In genomic region chr7:134834689-134835462, GRCh38 we compare ENCODE assay signal across 12 cellular contexts. TPM values are rescaled to one million over a fixed set of nuclear protein-coding genes. Genes with fewer than 3 reads are reported as not detected.
A peak's percentile ranks its signal among the peaks of the same experiment; 100 is the strongest.
DNase-seq lines count a peak whose midpoint lies in the region; ATAC-seq and TF ChIP-seq lines count a peak whose summit lies in the region.
"Had no signal": no experiment of that assay in that cellular context is flagged by ENCODE, and none has a peak within 500 bp of the region (broad histone marks: within the 10 kb centered on the region; RNA-seq: fewer than 3 reads in every experiment).

No MANE protein-coding gene starts in this region.

- DNase-seq in IMR-90 (peak; percentile 82), dermis blood vessel endothelial cell (peak; percentile 54), kidney epithelial cell (ENCODE audit: low read depth) (peak; percentile 32), smooth muscle cell (lab: John Stamatoyannopoulos, UW; ENCODE audit: unreplicated experiment) (no peak)
- DNase-seq: naive thymus-derived CD8-positive, alpha-beta T cell; NCI-H1436 treated with DMSO at 0.1 percent for 48 hours; stimulated activated naive CD4-positive, alpha-beta T cell; T-helper 9 cell had no signal

- H3K36me3 ChIP-seq in IMR-90 (ENCODE audit: control insufficient read depth, insufficient read depth, low read length) (peaks cover 6% of the 10 kb centered on the region; the same call in 1 of the 2 replicates), kidney epithelial cell (ENCODE audit: control insufficient read depth, insufficient read depth, low read length) (no peaks in the 10 kb centered on the region), smooth muscle cell (ENCODE audit: low read depth) (no peaks in the 10 kb centered on the region)

- H3K4me2 ChIP-seq in IMR-90 (ENCODE audit: low read depth, low read length): peak overlapping the region; percentile 1
- peak overlapping the region; percentile 36 for H3K4me2 ChIP-seq in smooth muscle cell

- WGBS in IMR-90 (ENCODE audit: extremely low coverage in 2 of 2, insufficient read length in 1 of 2), 2 experiments: no CpG with 5 or more reads among the region's 3 CpGs
- WGBS in smooth muscle cell (ENCODE audit: low lambda C conversion rate): 27% methylated on average over 3 of the region's 3 CpGs

- peaks cover 10 to 66% of the 10 kb centered on the region in 2 experiments for H3K79me1 ChIP-seq in IMR-90 (ENCODE audit: low read depth in 1 of 2, low read length in 2 of 2)

- no peak for TF ChIP-seq RAD21 in IMR-90 (IDR thresholded peaks at IDR 0.05; ENCODE audit: low read length)

- dilution Hi-C loops in IMR-90 (cut with HindIII; ENCODE audit: low sequenced_read_pairs, unreplicated experiment): no loop called here

- peaks cover 7% of the 10 kb centered on the region for H3K9me1 ChIP-seq in IMR-90 (ENCODE audit: insufficient read depth, low read length)

- peaks cover 99% of the 10 kb centered on the region for H3K79me2 ChIP-seq in smooth muscle cell (ENCODE audit: low read depth)

- in situ Hi-C loops in IMR-90 (cut with MboI; ENCODE audit: low sequenced_read_pairs): no loop called here

- CTCF ChIA-PET in IMR-90 (lab: Yijun Ruan, JAX): no interaction called here

- H3K23ac ChIP-seq in IMR-90 (ENCODE audit: low read depth, low read length): no peak overlapping the region

- H2AFZ ChIP-seq in IMR-90 (replicated peaks; ENCODE audit: low read length, poor library complexity) (no peak overlapping the region), smooth muscle cell (ENCODE audit: low read depth) (no peak overlapping the region)

- POLR2A ChIA-PET in IMR-90 (lab: Charles Lee; ENCODE audit: unreplicated experiment): no interaction called here

- H3F3A ChIP-seq in smooth muscle cell (ENCODE audit: low read depth): peaks cover 67% of the 10 kb centered on the region

- H3K56ac ChIP-seq in IMR-90 (ENCODE audit: extremely low read depth, insufficient read depth, low read length): no peak overlapping the region

- no peak overlapping the region for H2AK5ac ChIP-seq in IMR-90 (ENCODE audit: low read depth, low read length)

- no peak overlapping the region for H2BK20ac ChIP-seq in IMR-90 (ENCODE audit: low read depth, low read length)

- H2BK5ac ChIP-seq in IMR-90 (ENCODE audit: low read depth, low read length, poor library complexity, severe bottlenecking): peak overlapping the region; percentile 35

- H4K91ac ChIP-seq in IMR-90 (ENCODE audit: insufficient read depth, low read depth, low read length): no peak overlapping the region

- no peak overlapping the region for H2AK9ac ChIP-seq in IMR-90 (replicated peaks; ENCODE audit: low read depth, low read length, poor library complexity)

- H3K4me3 ChIP-seq in IMR-90 (ENCODE audit: insufficient read depth, low read depth, low read length) (no peak overlapping the region), kidney epithelial cell (ENCODE audit: low read depth, low read length) (no peak overlapping the region), smooth muscle cell (no peak overlapping the region)

- intact Hi-C loops in IMR-90 (cut with micrococcal nuclease): no loop called here

- no peak overlapping the region for H2BK120ac ChIP-seq in IMR-90 (ENCODE audit: low read depth, low read length)

- no TSS peak for BruUV-seq in IMR-90 (replicated peaks; lab: Mats Ljungman, UMichigan)

- H3K18ac ChIP-seq in IMR-90 (ENCODE audit: low read depth, low read length): no peak overlapping the region; the same call in 1 of the 2 replicates

- H4K8ac ChIP-seq in IMR-90 (ENCODE audit: low read depth in 2 of 2, low read length in 2 of 2): peak overlapping the region in 1 of 2 experiments; percentile 46; a peak in 1 of 4 replicates

- peaks cover 89% of the 10 kb centered on the region for H4K20me1 ChIP-seq in IMR-90 (ENCODE audit: insufficient read depth, low read length)
- H4K20me1 ChIP-seq in smooth muscle cell (ENCODE audit: low read depth): peaks cover 99% of the 10 kb centered on the region

- H3K4ac ChIP-seq in IMR-90 (ENCODE audit: low read depth, low read length): no peak overlapping the region; the same call in 1 of the 2 replicates

- TF ChIP-seq CTCF in IMR-90 (conservative IDR thresholded peaks at IDR 0.05; ENCODE audit: low read depth, low read length): no peak
- TF ChIP-seq CTCF in kidney epithelial cell (IDR thresholded peaks at IDR 0.05; ENCODE audit: insufficient read depth, low read length, poor library complexity, severe bottlenecking): no peak
- no peak for TF ChIP-seq CTCF in smooth muscle cell (IDR thresholded peaks at IDR 0.05; ENCODE audit: borderline replicate concordance, insufficient read depth, poor library complexity, severe bottlenecking)

- H3K27ac ChIP-seq in IMR-90 (ENCODE audit: insufficient read depth, low read length) (peak overlapping the region; percentile 51; the same call in 1 of the 2 replicates), smooth muscle cell (ENCODE audit: low read depth) (peak overlapping the region; percentile 98)

- H3K9ac ChIP-seq in IMR-90 (ENCODE audit: low read depth, low read length): no peak overlapping the region
- H3K9ac ChIP-seq in smooth muscle cell (ENCODE audit: low read depth): no peak overlapping the region

- no peaks in the 10 kb centered on the region for H3K27me3 ChIP-seq in IMR-90 (ENCODE audit: control insufficient read depth, insufficient read depth, low read length)
- no peaks in the 10 kb centered on the region for H3K27me3 ChIP-seq in kidney epithelial cell (ENCODE audit: control insufficient read depth, insufficient read depth, low read length)
- no peaks in the 10 kb centered on the region for H3K27me3 ChIP-seq in smooth muscle cell (ENCODE audit: low read depth)

- no peak for TF ChIP-seq POLR2A in IMR-90 (IDR thresholded peaks at IDR 0.05; ENCODE audit: low read depth, low read length)

- H4K5ac ChIP-seq in IMR-90 (ENCODE audit: low read depth, low read length): peak overlapping the region; percentile 30

- peaks cover 14% of the 10 kb centered on the region for H3K4me1 ChIP-seq in IMR-90 (ENCODE audit: control insufficient read depth, insufficient read depth, low read length)
- H3K4me1 ChIP-seq in smooth muscle cell (ENCODE audit: low read depth): peaks cover 7% of the 10 kb centered on the region

- H3K9me3 ChIP-seq in IMR-90 (ENCODE audit: control insufficient read depth, insufficient read depth, low read length) (no peaks in the 10 kb centered on the region), smooth muscle cell (replicated peaks; ENCODE audit: low read depth) (no peaks in the 10 kb centered on the region)

- no peak overlapping the region for H2BK15ac ChIP-seq in IMR-90 (ENCODE audit: low read depth, low read length)

- H3K14ac ChIP-seq in IMR-90 (replicated peaks; ENCODE audit: low read depth, low read length): peak overlapping the region; percentile 43; the same call in 1 of the 2 replicates

- ATAC-seq in IMR-90 (ENCODE audit: low read depth) (peak; percentile 41), HG03039 (IDR thresholded peaks at IDR 0.05; ENCODE audit: unreplicated experiment) (no peak), HG03442 (IDR thresholded peaks at IDR 0.05; ENCODE audit: unreplicated experiment) (no peak), HG02642 (IDR thresholded peaks at IDR 0.05; ENCODE audit: poor library complexity, unreplicated experiment) (no peak), HG02840 (IDR thresholded peaks at IDR 0.05; ENCODE audit: low FRiP score, unreplicated experiment) (no peak)
- ATAC-seq: naive thymus-derived CD8-positive, alpha-beta T cell had no signal

TF ChIP-seq in IMR-90, 13 proteins besides CTCF, POLR2A, EP300 and RAD21:
- no peak for TF ChIP-seq NFE2L2 (IDR thresholded peaks at IDR 0.05; ENCODE audit: low read depth, low read length)
- TF ChIP-seq, protein P1, sequence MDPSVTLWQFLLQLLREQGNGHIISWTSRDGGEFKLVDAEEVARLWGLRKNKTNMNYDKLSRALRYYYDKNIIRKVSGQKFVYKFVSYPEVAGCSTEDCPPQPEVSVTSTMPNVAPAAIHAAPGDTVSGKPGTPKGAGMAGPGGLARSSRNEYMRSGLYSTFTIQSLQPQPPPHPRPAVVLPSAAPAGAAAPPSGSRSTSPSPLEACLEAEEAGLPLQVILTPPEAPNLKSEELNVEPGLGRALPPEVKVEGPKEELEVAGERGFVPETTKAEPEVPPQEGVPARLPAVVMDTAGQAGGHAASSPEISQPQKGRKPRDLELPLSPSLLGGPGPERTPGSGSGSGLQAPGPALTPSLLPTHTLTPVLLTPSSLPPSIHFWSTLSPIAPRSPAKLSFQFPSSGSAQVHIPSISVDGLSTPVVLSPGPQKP (IDR thresholded peaks at IDR 0.05; ENCODE audit: borderline replicate concordance, low read depth, low read length): no peak
- no peak for TF ChIP-seq SMC3 (IDR thresholded peaks at IDR 0.05; ENCODE audit: low read depth, low read length)
- TF ChIP-seq CEBPB (IDR thresholded peaks at IDR 0.05; ENCODE audit: low read depth, low read length): no peak
- no peak for TF ChIP-seq MAZ (IDR thresholded peaks at IDR 0.05; ENCODE audit: borderline replicate concordance, low read depth, low read length)
- TF ChIP-seq CHD1 (IDR thresholded peaks at IDR 0.05; ENCODE audit: low read depth, low read length): no peak
- TF ChIP-seq RFX5 (IDR thresholded peaks at IDR 0.05; ENCODE audit: low read depth, low read length): no peak
- no peak for TF ChIP-seq MAFK (IDR thresholded peaks at IDR 0.05; ENCODE audit: low read depth, low read length)
- TF ChIP-seq RCOR1 (IDR thresholded peaks at IDR 0.05; ENCODE audit: insufficient replicate concordance, low read length): no peak
- no peak for TF ChIP-seq FOS (IDR thresholded peaks at IDR 0.05; ENCODE audit: low read depth, low read length)
- no peak for TF ChIP-seq MXI1 (IDR thresholded peaks at IDR 0.05; ENCODE audit: borderline replicate concordance, low read depth, low read length)
- TF ChIP-seq BHLHE40 (IDR thresholded peaks at IDR 0.05; ENCODE audit: low read depth, low read length): no peak
- no peak for TF ChIP-seq USF2 (IDR thresholded peaks at IDR 0.05; ENCODE audit: low read depth, low read length)
TF ChIP-seq in IMR-90: peak in this region for 0.

RNA-seq across cellular contexts. Expression of gene CALD1, which starts 55.4 kb away (rescaled TPM):
- total RNA-seq in IMR-90 (2012; rRNA removed) (487 and 532 TPM in 2 replicates), dermis blood vessel endothelial cell (228 and 258 TPM in 2 replicates), kidney epithelial cell (242 and 255 TPM in 2 replicates), smooth muscle cell (948 and 1,024 TPM in 2 replicates)
- polyA plus RNA-seq in IMR-90 (2012; rRNA removed) (375 and 382 TPM in 2 replicates), smooth muscle cell (1,552 and 1,869 TPM in 2 replicates)
- polyA plus RNA-seq in IMR-90 (2012; cell fraction: cytosol; rRNA removed): 140 and 308 TPM in 2 replicates
- polyA plus RNA-seq in IMR-90 (2012; cell fraction: nucleus; rRNA removed; ENCODE audit: low replicate concordance): 114 and 384 TPM in 2 replicates
- total RNA-seq: naive thymus-derived CD8-positive, alpha-beta T cell had no signal
- polyA plus RNA-seq: naive thymus-derived CD8-positive, alpha-beta T cell had no signal
